ENCODE assay signal across 9 cellular contexts in the genomic region with DNA sequence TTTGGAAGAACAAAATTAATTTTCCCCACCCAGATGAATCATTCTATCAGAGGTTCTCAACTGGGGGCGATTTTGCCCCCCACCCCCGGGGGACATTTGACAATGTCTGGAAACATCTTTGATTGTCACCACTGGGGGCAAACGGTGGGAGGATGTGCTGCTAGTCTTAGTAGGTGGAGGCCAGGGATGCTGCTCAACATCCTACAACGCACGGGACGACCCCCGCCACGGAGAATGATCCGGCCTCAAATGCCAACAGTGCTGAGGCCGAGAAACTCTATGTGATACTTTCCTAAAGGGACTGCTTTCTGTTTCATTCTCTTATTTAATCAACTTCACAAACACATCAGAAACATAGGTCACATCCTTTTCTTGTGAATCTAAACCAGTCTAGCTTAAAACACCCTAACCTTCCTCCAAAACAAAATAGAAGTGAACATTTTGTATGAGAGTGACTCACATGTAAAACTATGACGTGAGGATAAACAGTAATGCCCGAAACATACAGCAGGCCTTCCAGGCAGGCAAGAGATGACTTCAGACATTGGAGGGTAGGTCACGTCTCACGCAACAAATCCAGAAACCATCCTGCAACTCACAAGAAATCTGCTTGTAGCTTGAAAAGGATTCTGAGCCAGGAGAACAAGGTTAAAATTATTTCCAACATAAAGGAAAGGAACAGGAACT. TPM values are rescaled to one million over a fixed set of nuclear protein-coding genes. Genes with fewer than 3 reads are reported as not detected.
DNase-seq lines count a peak whose midpoint lies in the region; ATAC-seq and TF ChIP-seq lines count a peak whose summit lies in the region.
"Had no signal": no experiment of that assay in that cellular context is flagged by ENCODE, and none has a peak within 500 bp of the region (broad histone marks: within the 10 kb centered on the region; RNA-seq: fewer than 3 reads in every experiment).

No MANE protein-coding gene starts in this region.

- H3K9me3 ChIP-seq in muscle layer of colon (ENCODE audit: low read length) = no peaks in the 10 kb centered on the region
- no peaks in the 10 kb centered on the region for H3K9me3 ChIP-seq in vagina

- ATAC-seq in GM21737 (IDR thresholded peaks at IDR 0.05; ENCODE audit: unreplicated experiment) (no peak), HG02623 (IDR thresholded peaks at IDR 0.05; ENCODE audit: unreplicated experiment) (no peak), GM19463 (IDR thresholded peaks at IDR 0.05; ENCODE audit: unreplicated experiment) (no peak)

- H3K4me3 ChIP-seq in muscle layer of colon (ENCODE audit: low read depth in 1 of 2, low read length in 2 of 2) (no peak overlapping the region), vagina (no peak overlapping the region)

- H3K27me3 ChIP-seq in muscle layer of colon (ENCODE audit: control insufficient read depth in 1 of 2, insufficient read depth in 2 of 2, low read length in 2 of 2) (no peaks in the 10 kb centered on the region), vagina (no peaks in the 10 kb centered on the region)

- intact Hi-C loops in vagina (cut with DNase I) = no loop called here

- TF ChIP-seq POLR2A in vagina (IDR thresholded peaks at IDR 0.05) = no peak

- H3K4me1 ChIP-seq in muscle layer of colon (ENCODE audit: insufficient read depth, low read length) = peaks cover 11% of the 10 kb centered on the region
- H3K4me1 ChIP-seq in vagina = peaks cover 24% of the 10 kb centered on the region

- peak; percentile 83 for DNase-seq in activated effector memory CD4-positive, alpha-beta T cell treated with anti-CD3 and anti-CD28 coated beads, Interleukin-2, amount 50 U/mL, for 16 hours
- DNase-seq in activated effector memory CD4-positive, alpha-beta T cell treated with Interleukin-2 at 50 U/mL for 16 hours = no peak
- peak; percentile 72 for DNase-seq in activated naive CD4-positive, alpha-beta T cell treated with Interleukin-2 at 50 U/mL for 16 hours
- no peak for DNase-seq in vagina (ENCODE audit: extremely low spot score in 2 of 2)
- DNase-seq: NCI-H2171 treated with DMSO at 0.1 percent for 48 hours had no signal

- no peak for TF ChIP-seq CTCF in vagina (IDR thresholded peaks at IDR 0.05)

- H3K36me3 ChIP-seq in muscle layer of colon (ENCODE audit: insufficient read depth, low read length) (no peaks in the 10 kb centered on the region), vagina (no peaks in the 10 kb centered on the region)

- peak overlapping the region; percentile 21 for H3K27ac ChIP-seq in muscle layer of colon (ENCODE audit: low read depth, low read length)
- peak overlapping the region; percentile 18 for H3K27ac ChIP-seq in vagina

- no peak overlapping the region for H3K9ac ChIP-seq in muscle layer of colon (ENCODE audit: low read length)

RNA-seq across cellular contexts. Expression of a gene that starts 37.2 kb away (rescaled TPM):
- total RNA-seq in vagina = 134 TPM

Comparison
In these comparisons a context has a peak if more than half of its experiments do, and no peak if none do; other contexts are left out.
1. DNase-seq: peak in activated effector memory CD4-positive, alpha-beta T cell treated with anti-CD3 and anti-CD28 coated beads, Interleukin-2, amount 50 U/mL, for 16 hours (single experiment) and activated naive CD4-positive, alpha-beta T cell treated with Interleukin-2 at 50 U/mL for 16 hours (single experiment); none in activated effector memory CD4-positive, alpha-beta T cell treated with Interleukin-2 at 50 U/mL for 16 hours (single experiment) and vagina (0 of 2).